ENCODE assay signal across 12 cellular contexts in the genomic region with DNA sequence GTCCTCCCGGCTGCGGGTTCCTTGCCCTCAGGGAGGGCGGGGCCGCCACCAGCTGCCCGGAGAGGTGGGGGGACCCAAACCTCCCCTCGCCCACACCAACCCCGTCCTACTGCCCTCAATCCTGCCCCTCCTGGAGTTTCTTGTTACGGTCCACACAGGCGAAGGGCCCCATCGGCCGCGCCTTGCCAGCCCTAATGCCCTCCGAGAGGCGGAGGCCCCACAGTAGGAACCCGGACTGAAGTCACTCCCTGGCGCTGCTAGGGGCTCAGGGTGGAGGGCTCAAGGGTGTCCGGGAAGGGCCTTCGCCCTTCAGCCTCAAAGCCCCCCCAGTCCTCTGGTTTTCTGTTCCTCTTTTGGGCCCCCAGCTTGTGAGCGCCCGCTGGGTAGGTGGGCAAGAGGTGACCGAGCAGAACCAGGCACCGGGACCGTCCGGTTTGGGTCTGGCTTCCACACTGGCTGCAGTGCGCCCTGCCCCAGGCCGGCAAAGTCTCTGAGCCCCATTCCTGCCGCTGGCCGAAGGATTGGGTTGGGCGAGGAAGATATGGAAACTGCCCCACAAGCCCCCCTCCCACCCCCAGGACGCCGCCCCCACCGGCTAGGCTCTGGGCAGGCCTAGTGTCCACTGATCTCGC. TPM values are rescaled to one million over a fixed set of nuclear protein-coding genes. Genes with fewer than 3 reads are reported as not detected.
DNase-seq lines count a peak whose midpoint lies in the region; FAIRE-seq and TF ChIP-seq lines count a peak whose summit lies in the region.
"Had no signal": no experiment of that assay in that cellular context is flagged by ENCODE, and none has a peak within 500 bp of the region (broad histone marks: within the 10 kb centered on the region; RNA-seq: fewer than 3 reads in every experiment).

No MANE protein-coding gene starts in this region.

- FAIRE-seq in astrocyte (lab: Jason Lieb, UNC): no peak

- DNase-seq in DMS79 treated with DMSO at 0.1 percent for 48 hours (lab: John Stamatoyannopoulos, UW) (peak; percentile 17), DMS79 (lab: John Stamatoyannopoulos, UW) (no peak), astrocyte (ENCODE audit: low read depth) (no peak), stomach (no peak), cerebellum (ENCODE audit: low spot score) (no peak), DMS 273 treated with DMSO at 0.1 percent for 48 hours (lab: John Stamatoyannopoulos, UW) (no peak), NCI-H446 (lab: John Stamatoyannopoulos, UW) (no peak)

- H3K9ac ChIP-seq in astrocyte (ENCODE audit: low read length): no peak overlapping the region

- intact Hi-C loops in stomach (cut with DNase I; ENCODE audit: low total_unique reads): no loop called here

- H3K9me3 ChIP-seq in astrocyte (ENCODE audit: insufficient read depth, low read depth, low read length): no peaks in the 10 kb centered on the region
- no peaks in the 10 kb centered on the region for H3K9me3 ChIP-seq in stomach

- H3K36me3 Mint-ChIP-seq in astrocyte (ENCODE audit: low read depth, unreplicated experiment): peaks cover 1% of the 10 kb centered on the region
- H3K36me3 Mint-ChIP-seq: activated naive CD4-positive, alpha-beta T cell treated with anti-CD3 and anti-CD28 coated beads, Interleukin-2, amount 10 ng/mL, durations not matched to agents 7 days and 5 days had no signal

- H2AFZ ChIP-seq in astrocyte (ENCODE audit: low read depth, low read length): no peak overlapping the region

- H3K27me3 ChIP-seq in astrocyte (ENCODE audit: insufficient read depth, low read length) (peaks cover 27% of the 10 kb centered on the region), layer of hippocampus (ENCODE audit: control insufficient read depth, insufficient read depth, low read length) (peaks cover 12% of the 10 kb centered on the region), stomach (peaks cover 0 to 72% (median 33%) of the 10 kb centered on the region in 3 donors)

- WGBS in stomach, 5 donors: 9 to 17% (median 13%) methylated on average over 25 to 33 of the region's 33 CpGs

- H3K4me1 Mint-ChIP-seq in astrocyte (ENCODE audit: low read depth, unreplicated experiment): no peaks in the 10 kb centered on the region

- peaks cover 40% of the 10 kb centered on the region for H3K27me3 Mint-ChIP-seq in astrocyte (ENCODE audit: low read depth, unreplicated experiment)

- no peaks in the 10 kb centered on the region for H3K4me1 ChIP-seq in astrocyte (ENCODE audit: insufficient read depth, low read length)
- peaks cover 30 to 34% (median 32%) of the 10 kb centered on the region in 4 donors for H3K4me1 ChIP-seq in stomach

- H3K36me3 ChIP-seq in astrocyte (ENCODE audit: insufficient read depth, low read length): no peaks in the 10 kb centered on the region
- H3K36me3 ChIP-seq in stomach: no peaks in the 10 kb centered on the region

- H3K9me3 Mint-ChIP-seq in astrocyte (ENCODE audit: unreplicated experiment): no peaks in the 10 kb centered on the region
- H3K9me3 Mint-ChIP-seq: activated naive CD4-positive, alpha-beta T cell treated with anti-CD3 and anti-CD28 coated beads, Interleukin-2, amount 10 ng/mL, durations not matched to agents 7 days and 5 days; stimulated activated naive CD8-positive, alpha-beta T cell treated with anti-CD3 and anti-CD28 coated beads, Interleukin-15, Interleukin-2, amounts not matched to agents 100 ng/mL and 50 ng/mL, for 24 hours had no signal

- TF ChIP-seq CTCF in astrocyte (IDR thresholded peaks at IDR 0.05; ENCODE audit: insufficient read depth, low read depth, low read length): no peak
- TF ChIP-seq CTCF in stomach (IDR thresholded peaks at IDR 0.05): no peak

- no peak overlapping the region for H3K4me3 Mint-ChIP-seq in astrocyte (ENCODE audit: unreplicated experiment)
- H3K4me3 Mint-ChIP-seq: activated naive CD4-positive, alpha-beta T cell treated with anti-CD3 and anti-CD28 coated beads, Interleukin-2, amount 10 ng/mL, durations not matched to agents 7 days and 5 days; stimulated activated naive CD8-positive, alpha-beta T cell treated with anti-CD3 and anti-CD28 coated beads, Interleukin-15, Interleukin-2, amounts not matched to agents 100 ng/mL and 50 ng/mL, for 24 hours had no signal

- no peaks in the 10 kb centered on the region for H4K20me1 ChIP-seq in astrocyte (ENCODE audit: insufficient read depth, low read length)

- H3K4me2 ChIP-seq in astrocyte (ENCODE audit: low read length): peak overlapping the region; percentile 76

- TF ChIP-seq POLR2A in stomach (IDR thresholded peaks at IDR 0.05): no peak

- H3K27ac ChIP-seq in astrocyte (ENCODE audit: low read depth, low read length): no peak overlapping the region
- H3K27ac ChIP-seq in layer of hippocampus (ENCODE audit: low read depth, low read length): peak overlapping the region; percentile 38
- H3K27ac ChIP-seq in stomach: peak overlapping the region in 4 of 5 donors; percentile 61 to 87 (median 70)

- H3K4me3 ChIP-seq in astrocyte (ENCODE audit: insufficient read depth, low read depth, low read length) (no peak overlapping the region), stomach (peak overlapping the region; percentile 35 to 56 (median 44))

- no peak overlapping the region for H3K27ac Mint-ChIP-seq in astrocyte (ENCODE audit: unreplicated experiment)
- H3K27ac Mint-ChIP-seq: activated naive CD4-positive, alpha-beta T cell treated with anti-CD3 and anti-CD28 coated beads, Interleukin-2, amount 10 ng/mL, durations not matched to agents 7 days and 5 days; stimulated activated naive CD8-positive, alpha-beta T cell treated with anti-CD3 and anti-CD28 coated beads, Interleukin-15, Interleukin-2, amounts not matched to agents 100 ng/mL and 50 ng/mL, for 24 hours had no signal

- H3K79me2 ChIP-seq in astrocyte (ENCODE audit: insufficient read depth, low read length): no peaks in the 10 kb centered on the region

- no peak for TF ChIP-seq EP300 in stomach (IDR thresholded peaks at IDR 0.05)

RNA-seq across cellular contexts. Expression of a gene that starts 24.5 kb away (rescaled TPM):
- 13.8 and 14.8 TPM in 2 replicates for total RNA-seq in astrocyte
- total RNA-seq in stomach: 10 to 100 TPM in 1 of 5 donors, 1 to 10 TPM in 3, under 1 TPM in 1; 0.58 to 31.6 (median 1.5) TPM
- polyA plus RNA-seq in stomach: 1 to 10 TPM; 2.4 to 2.9 (median 2.8) TPM
- 6.7 TPM for total RNA-seq in cerebellum

RNA-seq across cellular contexts. Expression of a gene that starts 37.5 kb away (rescaled TPM):
- total RNA-seq in astrocyte (not detected in 2 replicates), stomach (not detected), cerebellum (not detected)
- under 1 TPM in 1 of 3 donors, not detected in 2; 0.50 TPM for polyA plus RNA-seq in stomach
- total RNA-seq: A172; T-helper 2 cell treated with Interferon-gamma antibody and Interleukin-4, amounts not matched to agents 100 ng/mL and 5 ng/mL, for 36 hours had no signal

RNA-seq across cellular contexts. Expression of a gene that starts 50.5 kb away (rescaled TPM):
- total RNA-seq in astrocyte: not detected in 2 replicates
- not detected for total RNA-seq in stomach
- polyA plus RNA-seq in stomach: not detected
- not detected for total RNA-seq in cerebellum
- total RNA-seq: A172; T-helper 2 cell treated with Interferon-gamma antibody and Interleukin-4, amounts not matched to agents 100 ng/mL and 5 ng/mL, for 36 hours had no signal
